In the genomic region with DNA sequence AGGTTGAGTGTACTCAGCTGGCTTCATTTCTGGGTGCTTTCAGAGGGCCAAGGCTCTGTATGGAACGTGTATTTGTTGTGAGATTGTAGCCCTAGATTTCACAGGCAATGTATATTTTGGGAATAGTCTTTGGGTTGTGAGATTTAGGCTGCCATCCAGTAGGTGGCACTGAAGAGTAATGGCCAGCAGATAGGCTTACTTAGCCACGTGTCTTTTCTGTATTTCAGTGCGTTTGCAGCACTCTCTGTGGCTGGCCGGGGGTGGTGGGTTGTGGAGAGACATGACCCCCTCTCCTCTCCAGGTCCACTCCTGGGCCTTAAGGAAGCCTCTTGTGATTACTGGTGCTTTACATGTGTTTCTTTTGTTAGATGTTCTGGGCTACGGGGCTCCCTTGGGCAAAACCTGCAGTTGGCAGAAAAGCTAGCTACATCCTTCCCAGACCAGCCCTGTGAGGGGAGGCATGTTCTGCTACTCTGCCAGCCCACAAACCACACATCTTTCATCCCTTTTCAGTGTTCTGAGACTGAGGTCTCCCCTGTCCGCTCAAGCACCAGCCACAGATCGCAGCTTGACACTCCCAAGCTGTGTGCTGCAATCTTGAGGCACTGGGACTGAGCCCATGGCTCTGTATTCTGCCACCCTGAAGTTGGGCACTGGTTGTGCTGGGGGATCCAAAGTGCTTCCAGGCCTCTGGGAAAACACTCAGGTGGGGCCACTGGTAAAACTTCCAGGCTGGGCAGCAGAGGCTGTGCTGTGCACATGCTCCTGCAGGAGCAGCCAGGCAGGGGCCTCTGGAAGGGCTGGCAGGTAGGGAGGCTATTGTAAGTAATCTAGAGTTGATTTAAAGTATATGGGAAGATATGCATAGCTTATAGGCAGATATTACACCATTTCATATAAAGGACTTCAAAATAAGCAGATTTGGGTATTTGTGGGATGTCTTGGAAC, we compare ENCODE assay signal across 8 cellular contexts.
DNase-seq lines count a peak whose midpoint lies in the region; ATAC-seq lines count a peak whose summit lies in the region.

No MANE protein-coding gene starts in this region.

- in situ Hi-C loops in Caki2 (cut with HindIII; ENCODE audit: low pct_unique_long_range_greater_than_20kb, low sequenced_read_pairs) = no loop called here

- ATAC-seq in GM18861 (IDR thresholded peaks at IDR 0.05; ENCODE audit: unreplicated experiment) (peak; percentile 97), HG02885 (IDR thresholded peaks at IDR 0.05; ENCODE audit: poor library complexity, unreplicated experiment) (peak; percentile 88)

- no peaks in the 10 kb centered on the region for H3K36me3 ChIP-seq in adipocyte (ENCODE audit: control insufficient read depth, insufficient read depth, low read length, severe bottlenecking)

- H3K9ac ChIP-seq in adipocyte (ENCODE audit: low read length) = no peak overlapping the region

- no peak overlapping the region for H3K4me3 ChIP-seq in adipocyte (ENCODE audit: low read length)

- no peaks in the 10 kb centered on the region for H3K9me3 ChIP-seq in adipocyte (ENCODE audit: control insufficient read depth, low read length)

- DNase-seq in Caki2 (ENCODE audit: low read depth) (peak; percentile 5), NCI-H1105 treated with DMSO at 0.1 percent for 48 hours (lab: John Stamatoyannopoulos, UW) (peak; percentile 66), adipocyte (ENCODE audit: low read depth) (peak; percentile 23), kidney glomerular epithelial cell (lab: John Stamatoyannopoulos, UW) (peak; percentile 23), germinal center (ENCODE audit: low spot score) (no peak)
- no peak for DNase-seq in activated CD4-positive, CD25-positive, alpha-beta regulatory T cell (lab: John Stamatoyannopoulos, UW)

- no peaks in the 10 kb centered on the region for H3K27me3 ChIP-seq in adipocyte (replicated peaks; ENCODE audit: control insufficient read depth, insufficient read depth, low read length)

- H3K4me1 ChIP-seq in adipocyte (ENCODE audit: control insufficient read depth, insufficient read depth, low read length) = no peaks in the 10 kb centered on the region

Comparison
In these comparisons a context has a peak if more than half of its experiments do, and no peak if none do; other contexts are left out.
1. DNase-seq: peak in Caki2 (single experiment), NCI-H1105 treated with DMSO at 0.1 percent for 48 hours (single experiment), adipocyte (single experiment) and kidney glomerular epithelial cell (single experiment); none in germinal center (single experiment) and activated CD4-positive, CD25-positive, alpha-beta regulatory T cell (0 of 4).